ENCODE assay signal across 16 cellular contexts in the genomic region with DNA sequence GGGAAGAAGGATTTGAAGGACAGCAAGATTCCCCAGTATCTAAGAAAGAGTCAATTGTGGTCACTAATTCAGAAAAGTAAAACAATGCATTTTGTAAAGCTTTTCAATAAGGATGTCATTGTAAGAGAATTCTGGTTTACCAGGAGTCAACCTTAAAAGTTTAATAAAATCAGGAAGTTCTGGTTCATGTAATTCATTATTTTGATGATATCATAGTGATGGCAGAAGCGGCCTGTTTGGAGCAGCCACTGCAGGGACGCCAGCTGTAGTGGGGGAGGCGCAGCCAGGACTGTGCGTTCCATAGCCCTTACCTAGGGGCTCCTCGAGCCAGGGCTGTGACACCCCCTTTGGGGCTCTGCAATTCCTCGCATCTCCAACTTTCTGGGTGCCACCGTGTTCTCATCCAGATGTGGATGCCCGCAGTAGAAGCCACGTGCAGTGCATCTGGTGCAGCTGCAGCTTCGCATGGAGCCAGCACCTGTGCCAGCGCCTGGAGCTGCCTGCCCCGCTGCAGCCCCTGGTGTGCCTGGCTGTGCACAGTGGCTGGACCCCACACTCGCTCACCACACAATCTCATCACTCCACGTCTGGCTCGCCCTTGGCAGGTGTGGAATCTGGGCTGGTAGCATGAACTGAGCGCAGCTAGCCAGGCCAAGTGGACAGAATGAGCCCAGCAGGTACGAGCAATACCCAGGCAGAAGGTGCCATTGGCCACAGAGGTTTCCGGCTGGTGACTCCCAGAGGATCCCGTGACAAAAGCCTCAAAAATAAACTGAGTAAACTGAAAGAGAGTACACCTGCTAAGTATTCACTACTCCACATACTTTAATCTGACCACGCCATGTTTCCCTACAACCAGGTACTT.
"Had no signal": no experiment of that assay in that cellular context is flagged by ENCODE, and none has a peak within 500 bp of the region (broad histone marks: within the 10 kb centered on the region; RNA-seq: fewer than 3 reads in every experiment).

No MANE protein-coding gene starts in this region.

- H3K9me3 ChIP-seq: colonic mucosa, gastroesophageal sphincter, lower lobe of right lung, neutrophil, spleen, upper lobe of right lung had no signal

- H3K4me1 ChIP-seq: colonic mucosa, spleen had no signal

- H3K36me3 ChIP-seq: colonic mucosa, gastroesophageal sphincter, lower lobe of right lung, neutrophil, spleen, upper lobe of right lung had no signal

- H3K4me3 ChIP-seq: colonic mucosa, gastroesophageal sphincter, hepatocyte, lower lobe of right lung, spleen, upper lobe of right lung had no signal

- DNase-seq: activated CD4-positive, alpha-beta T cell treated with anti-CD3 and anti-CD28 coated beads, Interleukin-2, amount 50 U/mL, for 4 hours; activated CD4-positive, CD25-positive, alpha-beta regulatory T cell treated with anti-CD3 and anti-CD28 coated beads, Interleukin-2, amount 50 U/mL, for 72 hours; activated effector memory CD4-positive, alpha-beta T cell treated with anti-CD3 and anti-CD28 coated beads, Interleukin-2, amount 50 U/mL, for 16 hours; activated T-cell treated with anti-CD3 and anti-CD28 coated beads, Interleukin-2, amount 50 U/mL, for 24 hours; amygdala; colonic mucosa; effector CD4-positive, alpha-beta T cell; lower lobe of right lung; naive B cell; spleen; stimulated activated CD4-positive, alpha-beta T cell treated with anti-CD3 and anti-CD28 coated beads, Interleukin-1b, Interleukin-23, amount 100 ng/mL, for 48 hours; stimulated activated naive CD4-positive, alpha-beta T cell treated with Interleukin-2 at 50 U/mL for 16 hours; upper lobe of right lung had no signal

- ATAC-seq: gastroesophageal sphincter had no signal

- H3K27me3 ChIP-seq: colonic mucosa, gastroesophageal sphincter, hepatocyte, upper lobe of right lung had no signal
